ENCODE assay signal across 22 cellular contexts in the genomic region with DNA sequence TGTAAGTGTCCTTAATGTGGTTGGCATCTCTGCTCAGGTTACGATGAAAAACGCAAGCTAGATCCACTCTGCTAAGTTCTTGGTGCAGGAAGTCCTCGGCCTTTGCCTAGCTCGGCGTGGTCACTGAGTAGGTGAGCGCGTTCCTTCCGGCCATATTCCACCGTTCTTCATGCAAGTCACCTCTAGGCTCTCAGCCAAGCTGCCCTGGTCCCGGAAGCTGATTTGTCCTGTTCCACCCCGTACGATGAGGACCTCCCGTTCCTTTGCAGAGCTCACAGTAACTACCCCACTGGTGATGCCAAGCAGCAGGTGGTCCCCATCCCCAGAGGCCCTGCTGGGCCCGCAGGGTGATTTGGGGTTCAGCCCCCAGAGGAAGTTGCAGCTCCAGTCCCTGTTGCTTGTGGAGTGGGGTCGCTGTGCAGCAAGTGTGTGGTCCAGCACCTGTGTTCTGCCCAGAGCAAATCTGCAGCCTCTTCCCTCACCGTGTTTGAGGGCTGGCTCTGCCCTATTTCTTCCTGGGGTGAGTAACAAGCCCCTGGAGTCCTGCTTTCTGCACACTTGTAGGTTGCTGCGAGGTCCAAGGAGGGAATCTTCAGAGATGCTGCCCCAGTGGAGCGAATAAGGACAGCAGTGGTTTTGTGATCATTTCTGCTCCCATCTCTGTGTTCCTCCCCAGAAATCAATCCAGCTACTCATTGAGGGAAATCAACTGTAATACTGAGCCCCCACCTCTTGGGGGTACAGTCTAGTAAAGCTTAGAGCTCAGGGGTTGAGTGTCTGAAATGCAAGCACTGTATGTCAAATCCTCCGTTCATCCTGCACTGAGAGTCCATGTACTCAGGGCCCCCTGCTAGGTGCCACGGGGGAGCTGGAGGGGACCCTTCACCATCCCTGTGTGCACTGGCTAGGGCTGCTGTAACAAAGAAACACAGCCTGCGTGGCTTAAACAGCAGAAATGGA. TPM values are rescaled to one million over a fixed set of nuclear protein-coding genes. Genes with fewer than 3 reads are reported as not detected.
DNase-seq lines count a peak whose midpoint lies in the region; ATAC-seq and TF ChIP-seq lines count a peak whose summit lies in the region.
"Had no signal": no experiment of that assay in that cellular context is flagged by ENCODE, and none has a peak within 500 bp of the region (broad histone marks: within the 10 kb centered on the region; RNA-seq: fewer than 3 reads in every experiment).

No MANE protein-coding gene starts in this region.

- BruUV-seq in OCI-LY7 (replicated peaks; lab: Mats Ljungman, UMichigan), result no TSS peak

- H3K9me3 Mint-ChIP-seq in GM23338, result no peaks in the 10 kb centered on the region
- H3K9me3 Mint-ChIP-seq: activated T-helper 2 cell treated with anti-CD3 and anti-CD28 coated beads, Interferon-gamma antibody, Interleukin-2, Interleukin-4, amounts not matched to agents 10 μg/mL and 5 μg/mL and 100 μg/mL, durations not matched to agents 14 hours and 24 hours and 36 hours; IgD-negative memory B cell had no signal

- H3K4me3 ChIP-seq in BLaER1 treated with 17β-estradiol and CSF1 and Interleukin-3, amounts not matched to agents 10 nM and 100 nM, result no peak overlapping the region
- no peak overlapping the region for H3K4me3 ChIP-seq in GM23338
- H3K4me3 ChIP-seq in OCI-LY7 (ENCODE audit: low read depth, low read length, poor library complexity, severe bottlenecking), result no peak overlapping the region
- H3K4me3 ChIP-seq in mucosa of descending colon, result no peak overlapping the region
- H3K4me3 ChIP-seq: stomach, upper lobe of left lung had no signal

- no peak overlapping the region for H2AFZ ChIP-seq in GM23338
- H2AFZ ChIP-seq in OCI-LY7 (ENCODE audit: low read length), result no peak overlapping the region

- H3K4me1 Mint-ChIP-seq in GM23338, result no peaks in the 10 kb centered on the region

- in situ Hi-C loops in G401 (cut with HindIII; ENCODE audit: low sequenced_read_pairs), result no loop called here

- peaks cover 7 to 42% (median 26%) of the 10 kb centered on the region in 10 experiments; a peak in 18 of 20 replicates for H3K4me1 ChIP-seq in BLaER1 treated with 17β-estradiol and CSF1 and Interleukin-3, amounts not matched to agents 10 nM and 100 nM
- H3K4me1 ChIP-seq in GM23338 (ENCODE audit: insufficient read depth) (no peaks in the 10 kb centered on the region), OCI-LY7 (ENCODE audit: insufficient read depth, low read length, poor library complexity, severe bottlenecking) (peaks cover 44% of the 10 kb centered on the region), mucosa of descending colon (ENCODE audit: low read depth) (no peaks in the 10 kb centered on the region)
- H3K4me1 ChIP-seq: stomach, upper lobe of left lung had no signal

- H3K4me3 Mint-ChIP-seq in GM23338, result no peak overlapping the region
- H3K4me3 Mint-ChIP-seq: activated CD8-positive, alpha-beta memory T cell treated with anti-CD3 and anti-CD28 coated beads, Interleukin-2, amount 10 ng/mL, durations not matched to agents 7 days and 5 days had no signal

- no peak overlapping the region for H3K27ac ChIP-seq in BLaER1 treated with 17β-estradiol and CSF1 and Interleukin-3, amounts not matched to agents 10 nM and 100 nM
- no peak overlapping the region for H3K27ac ChIP-seq in GM23338 (ENCODE audit: low read depth)
- H3K27ac ChIP-seq in OCI-LY7 (ENCODE audit: low read depth, low read length, poor library complexity, severe bottlenecking), result no peak overlapping the region
- H3K27ac ChIP-seq: stomach, upper lobe of left lung had no signal

- DNase-seq in GM23338 (ENCODE audit: low spot score), result no peak
- DNase-seq in OCI-LY7 (ENCODE audit: low spot score), result peak; percentile 34
- peak in 2 of 3 donors; percentile 23 to 31 for DNase-seq in mucosa of descending colon
- DNase-seq in G401 (ENCODE audit: low spot score), result no peak
- no peak for DNase-seq in stimulated activated CD4-positive, alpha-beta T cell treated with anti-CD3 and anti-CD28 coated beads, Interleukin-4, amount 100 ng/mL, for 1 hour
- DNase-seq: activated CD8-positive, alpha-beta memory T cell treated with anti-CD3 and anti-CD28 coated beads, Interleukin-2, amount 10 ng/mL, durations not matched to agents 7 days and 5 days; GOT3; NCI-H1092; NCI-H2171; nucleus accumbens; SK-N-SH; stomach; T-helper 9 cell; upper lobe of left lung had no signal

- H3F3A ChIP-seq in GM23338 (replicated peaks; ENCODE audit: low read depth), result no peaks in the 10 kb centered on the region

- no peaks in the 10 kb centered on the region for H3K36me3 Mint-ChIP-seq in GM23338 (ENCODE audit: low read depth)
- H3K36me3 Mint-ChIP-seq: activated CD8-positive, alpha-beta memory T cell treated with anti-CD3 and anti-CD28 coated beads, Interleukin-2, amount 10 ng/mL, durations not matched to agents 7 days and 5 days; IgD-negative memory B cell had no signal

- CTCF ChIA-PET in OCI-LY7 (lab: Charles Lee; ENCODE audit: unreplicated experiment), result interaction anchor here (0.8 to 0.9 kb wide), 2 partner anchors 13 to 44 kb away, joined by 3 to 4 read pairs; no protein-coding TSS in a partner anchor

- H3K9me2 ChIP-seq in GM23338 (ENCODE audit: insufficient read depth) (no peaks in the 10 kb centered on the region), OCI-LY7 (ENCODE audit: insufficient read depth, low read length) (no peaks in the 10 kb centered on the region)
- H3K9me2 ChIP-seq: SK-N-SH had no signal

- H3K4me2 ChIP-seq in BLaER1 treated with 17β-estradiol and CSF1 and Interleukin-3, amounts not matched to agents 10 nM and 100 nM, result peak overlapping the region; percentile 28 to 87 (median 71); a peak in 21 of 22 replicates
- H3K4me2 ChIP-seq in GM23338 (no peak overlapping the region), OCI-LY7 (ENCODE audit: low read length) (peak overlapping the region; percentile 4; the same call in 1 of the 2 replicates)
- H3K4me2 ChIP-seq: SK-N-SH had no signal

- H3K9me3 ChIP-seq in BLaER1 treated with 17β-estradiol and CSF1 and Interleukin-3, amounts not matched to agents 10 nM and 100 nM (replicated peaks in 1 of 11), result no peaks in the 10 kb centered on the region
- H3K9me3 ChIP-seq in OCI-LY7 (ENCODE audit: low read length), result no peaks in the 10 kb centered on the region
- no peaks in the 10 kb centered on the region for H3K9me3 ChIP-seq in mucosa of descending colon
- H3K9me3 ChIP-seq: SK-N-SH, stomach, upper lobe of left lung had no signal

- peaks cover 0 to 4% (median 0%) of the 10 kb centered on the region in 11 experiments; a peak in 1 of 22 replicates for H3K27me3 ChIP-seq in BLaER1 treated with 17β-estradiol and CSF1 and Interleukin-3, amounts not matched to agents 10 nM and 100 nM
- H3K27me3 ChIP-seq in GM23338 (ENCODE audit: insufficient read depth), result no peaks in the 10 kb centered on the region
- H3K27me3 ChIP-seq: upper lobe of left lung had no signal

- ATAC-seq in GM23338 (peak; percentile 21; the same call in 1 of the 3 replicates), mucosa of descending colon (peak; percentile 36), HG02571 (IDR thresholded peaks at IDR 0.05; ENCODE audit: unreplicated experiment) (no peak), HG02973 (IDR thresholded peaks at IDR 0.05; ENCODE audit: unreplicated experiment) (no peak)
- ATAC-seq: activated CD4-positive, CD25-positive, alpha-beta regulatory T cell treated with anti-CD3 and anti-CD28 coated beads, Interleukin-2, amount 50 U/mL, for 24 hours; activated CD8-positive, alpha-beta memory T cell treated with anti-CD3 and anti-CD28 coated beads, Interleukin-2, amount 10 ng/mL, durations not matched to agents 7 days and 5 days; sciatic nerve had no signal

- H3K27ac Mint-ChIP-seq in GM23338, result no peak overlapping the region
- H3K27ac Mint-ChIP-seq: activated CD8-positive, alpha-beta memory T cell treated with anti-CD3 and anti-CD28 coated beads, Interleukin-2, amount 10 ng/mL, durations not matched to agents 7 days and 5 days; activated T-helper 2 cell treated with anti-CD3 and anti-CD28 coated beads, Interferon-gamma antibody, Interleukin-2, Interleukin-4, amounts not matched to agents 10 μg/mL and 5 μg/mL and 100 μg/mL, durations not matched to agents 14 hours and 24 hours and 36 hours; IgD-negative memory B cell had no signal

- peak overlapping the region in 3 of 11 experiments; percentile 7 to 14 (median 11); a peak in 1 of 22 replicates for H3K9ac ChIP-seq in BLaER1 treated with 17β-estradiol and CSF1 and Interleukin-3, amounts not matched to agents 10 nM and 100 nM
- H3K9ac ChIP-seq: SK-N-SH had no signal

- peaks cover 12% of the 10 kb centered on the region for H3K27me3 Mint-ChIP-seq in GM23338 (ENCODE audit: insufficient read depth, low read depth, poor library complexity)

- no peaks in the 10 kb centered on the region for H4K20me1 ChIP-seq in BLaER1 treated with 17β-estradiol and CSF1 and Interleukin-3, amounts not matched to agents 10 nM and 100 nM
- H4K20me1 ChIP-seq in GM23338 (replicated peaks; ENCODE audit: insufficient read depth) (no peaks in the 10 kb centered on the region), OCI-LY7 (ENCODE audit: insufficient read depth, low read length) (no peaks in the 10 kb centered on the region)

- POLR2A ChIA-PET in OCI-LY7 (lab: Charles Lee), result interaction anchor here (0.9 to 1.1 kb wide), 2 partner anchors 9 to 28 kb away, joined by 3 read pairs; no protein-coding TSS in a partner anchor

- TF ChIP-seq CTCF in GM23338 (conservative IDR thresholded peaks at IDR 0.05; ENCODE audit: low read depth in 2 of 2), result no peak
- TF ChIP-seq CTCF in OCI-LY7 (conservative IDR thresholded peaks at IDR 0.05; ENCODE audit: low read length), result 0 out of 2 replicates have a peak, but pooled peaks have one; percentile 35
- TF ChIP-seq CTCF in mucosa of descending colon (IDR thresholded peaks at IDR 0.05), result no peak

- H3K36me3 ChIP-seq in BLaER1 treated with 17β-estradiol and CSF1 and Interleukin-3, amounts not matched to agents 10 nM and 100 nM, result no peaks in the 10 kb centered on the region
- no peaks in the 10 kb centered on the region for H3K36me3 ChIP-seq in GM23338 (ENCODE audit: insufficient read depth)
- H3K36me3 ChIP-seq in OCI-LY7 (ENCODE audit: insufficient read depth, low read length), result no peaks in the 10 kb centered on the region
- no peaks in the 10 kb centered on the region for H3K36me3 ChIP-seq in mucosa of descending colon (ENCODE audit: low read depth)
- H3K36me3 ChIP-seq: stomach, upper lobe of left lung had no signal

- H3K79me2 ChIP-seq in GM23338 (replicated peaks; ENCODE audit: insufficient read depth), result no peaks in the 10 kb centered on the region
- H3K79me2 ChIP-seq in OCI-LY7 (ENCODE audit: insufficient read depth, low read depth, low read length), result no peaks in the 10 kb centered on the region

- intact Hi-C loops in OCI-LY7 (cut with micrococcal nuclease; ENCODE audit: unreplicated experiment) (no loop called here), mucosa of descending colon (cut with DNase I, micrococcal nuclease) (no loop called here)

TF ChIP-seq in GM23338, 12 proteins besides CTCF, POLR2A, EP300 and RAD21 (continues in another document):
- TF ChIP-seq POLR2AphosphoS5 (IDR thresholded peaks at IDR 0.05; ENCODE audit: low read depth), result no peak
- TF ChIP-seq NANOG (IDR thresholded peaks at IDR 0.05; ENCODE audit: borderline replicate concordance), result no peak

RNA-seq across cellular contexts. Expression of gene UMODL1, which starts 2.3 kb away (rescaled TPM):
- total RNA-seq in GM23338 (2014; rRNA removed; shearing (Covaris generic)), result not detected in 2 replicates
- polyA plus RNA-seq in GM23338 (2016; fragmentation: Nextera tagmentation; extraction: Ambion mirVana), result 0.05 TPM in 1 of 2 replicates, not detected in the other
- 6.6 and 12.3 TPM in 2 replicates for total RNA-seq in OCI-LY7 (2014; rRNA removed; shearing (Covaris generic))
- total RNA-seq in OCI-LY7 (2022) (7.4 and 10.0 TPM in 2 replicates), mucosa of descending colon (under 1 TPM; 0.14 to 0.90 (median 0.16) TPM)
- not detected in 2 replicates for total RNA-seq in G401 (2014; rRNA removed; shearing (Covaris generic))
- total RNA-seq: activated T-helper 2 cell treated with anti-CD3 and anti-CD28 coated beads, Interferon-gamma antibody, Interleukin-2, Interleukin-4, amounts not matched to agents 10 μg/mL and 5 μg/mL and 100 μg/mL, durations not matched to agents 14 hours and 24 hours and 36 hours; cardiac septum; sciatic nerve had no signal
- polyA plus RNA-seq: SK-N-SH, stomach had no signal

Comparison
In these comparisons a context has a peak if more than half of its experiments do, and no peak if none do; other contexts are left out.
1. ATAC-seq: peak in GM23338 (single experiment) and mucosa of descending colon (single experiment); none in HG02571 (single experiment) and HG02973 (single experiment).
2. DNase-seq: peak in OCI-LY7 (single experiment) and mucosa of descending colon (2 of 3); none in GM23338 (single experiment), G401 (single experiment) and stimulated activated CD4-positive, alpha-beta T cell treated with anti-CD3 and anti-CD28 coated beads, Interleukin-4, amount 100 ng/mL, for 1 hour (single experiment).